Comparison of ENCODE assay signal across 9 cellular contexts in genomic region chr7:144437370-144438191, GRCh38. TPM values are rescaled to one million over a fixed set of nuclear protein-coding genes. Genes with fewer than 3 reads are reported as not detected.
A peak's percentile ranks its signal among the peaks of the same experiment; 100 is the strongest.
DNase-seq lines count a peak whose midpoint lies in the region; ATAC-seq, FAIRE-seq and TF ChIP-seq lines count a peak whose summit lies in the region.
"Had no signal": no experiment of that assay in that cellular context is flagged by ENCODE, and none has a peak within 500 bp of the region (broad histone marks: within the 10 kb centered on the region; RNA-seq: fewer than 3 reads in every experiment).

No MANE protein-coding gene starts in this region.

- H3K4me1 ChIP-seq in astrocyte (ENCODE audit: insufficient read depth, low read length) = no peaks in the 10 kb centered on the region

- no peak overlapping the region for H2AFZ ChIP-seq in astrocyte (ENCODE audit: low read depth, low read length)

- TF ChIP-seq CTCF in RWPE1 (conservative IDR thresholded peaks at IDR 0.05; ENCODE audit: low read depth) (peak; percentile 79), astrocyte (IDR thresholded peaks at IDR 0.05; ENCODE audit: insufficient read depth, low read depth, low read length) (peak; percentile 58)

- H3K27me3 Mint-ChIP-seq in astrocyte (ENCODE audit: low read depth, unreplicated experiment) = no peaks in the 10 kb centered on the region
- H3K27me3 Mint-ChIP-seq: stimulated activated naive CD8-positive, alpha-beta T cell treated with anti-CD3 and anti-CD28 coated beads, Interleukin-15, Interleukin-2, amounts not matched to agents 100 ng/mL and 50 ng/mL, for 24 hours had no signal

- no peaks in the 10 kb centered on the region for H3K36me3 Mint-ChIP-seq in astrocyte (ENCODE audit: low read depth, unreplicated experiment)

- no peak overlapping the region for H3K9ac ChIP-seq in astrocyte (ENCODE audit: low read length)

- CTCF ChIA-PET in RWPE1 (lab: Yijun Ruan, JAX) = interaction anchor here (0.6 to 1.1 kb wide), 3 partner anchors 18 to 46 kb away, joined by 3 to 8 read pairs (median 3); no protein-coding TSS in a partner anchor

- FAIRE-seq in astrocyte (lab: Jason Lieb, UNC) = no peak

- H3K9me3 ChIP-seq in astrocyte (ENCODE audit: insufficient read depth, low read depth, low read length) = no peaks in the 10 kb centered on the region

- ATAC-seq in GM19372 (IDR thresholded peaks at IDR 0.05; ENCODE audit: low read depth, unreplicated experiment) = peak; percentile 87
- peak; percentile 84 for ATAC-seq in HG03565 (IDR thresholded peaks at IDR 0.05; ENCODE audit: unreplicated experiment)

- no peak overlapping the region for H3K27ac Mint-ChIP-seq in astrocyte (ENCODE audit: unreplicated experiment)
- H3K27ac Mint-ChIP-seq: stimulated activated naive CD8-positive, alpha-beta T cell treated with anti-CD3 and anti-CD28 coated beads, Interleukin-15, Interleukin-2, amounts not matched to agents 100 ng/mL and 50 ng/mL, for 24 hours had no signal

- H3K27ac ChIP-seq in RWPE1 (no peak overlapping the region), astrocyte (ENCODE audit: low read depth, low read length) (no peak overlapping the region)

- H4K20me1 ChIP-seq in astrocyte (ENCODE audit: insufficient read depth, low read length) = no peaks in the 10 kb centered on the region

- H3K9me3 Mint-ChIP-seq in astrocyte (ENCODE audit: unreplicated experiment) = no peaks in the 10 kb centered on the region
- H3K9me3 Mint-ChIP-seq: stimulated activated naive CD8-positive, alpha-beta T cell treated with anti-CD3 and anti-CD28 coated beads, Interleukin-15, Interleukin-2, amounts not matched to agents 100 ng/mL and 50 ng/mL, for 24 hours had no signal

- DNase-seq in DMS153 treated with DMSO at 0.1 percent for 48 hours (lab: John Stamatoyannopoulos, UW; ENCODE audit: unreplicated experiment) = peak; percentile 11
- peak; percentile 20 for DNase-seq in RWPE1 (ENCODE audit: low spot score)
- DNase-seq in astrocyte (ENCODE audit: low read depth) = peak; percentile 29
- DNase-seq in iPS-NIHi11 (ENCODE audit: low spot score) = peak; percentile 41
- peak; percentile 67 for DNase-seq in stimulated activated CD4-positive, alpha-beta T cell treated with anti-CD3 and anti-CD28 coated beads, Interleukin-15, amount 100 ng/mL, for 24 hours
- no peak for DNase-seq in mesenteric fat pad (ENCODE audit: low spot score)

- H3K4me1 Mint-ChIP-seq in astrocyte (ENCODE audit: low read depth, unreplicated experiment) = peaks cover 3% of the 10 kb centered on the region

- peaks cover 5% of the 10 kb centered on the region for H3K27me3 ChIP-seq in astrocyte (ENCODE audit: insufficient read depth, low read length)

- H3K4me3 ChIP-seq in astrocyte (ENCODE audit: insufficient read depth, low read depth, low read length) = no peak overlapping the region

- H3K79me2 ChIP-seq in astrocyte (ENCODE audit: insufficient read depth, low read length) = no peaks in the 10 kb centered on the region

- H3K36me3 ChIP-seq in astrocyte (ENCODE audit: insufficient read depth, low read length) = no peaks in the 10 kb centered on the region

- POLR2A ChIA-PET in RWPE1 (lab: Yijun Ruan, JAX; ENCODE audit: low non-redundant PET) = no interaction called here

- H3K4me3 Mint-ChIP-seq in astrocyte (ENCODE audit: unreplicated experiment) = no peak overlapping the region
- H3K4me3 Mint-ChIP-seq: stimulated activated naive CD8-positive, alpha-beta T cell treated with anti-CD3 and anti-CD28 coated beads, Interleukin-15, Interleukin-2, amounts not matched to agents 100 ng/mL and 50 ng/mL, for 24 hours had no signal

- no peak overlapping the region for H3K4me2 ChIP-seq in astrocyte (ENCODE audit: low read length)

RNA-seq across cellular contexts. Expression of gene NOBOX, which starts 34.1 kb away (rescaled TPM):
- total RNA-seq in astrocyte (not detected in 2 replicates), mesenteric fat pad (not detected)
